ENCODE assay signal across 28 cellular contexts in genomic region chr6:150925655-150925928, GRCh38.
DNase-seq lines count a peak whose midpoint lies in the region; ATAC-seq and TF ChIP-seq lines count a peak whose summit lies in the region.
"Had no signal": no experiment of that assay in that cellular context is flagged by ENCODE, and none has a peak within 500 bp of the region (broad histone marks: within the 10 kb centered on the region; RNA-seq: fewer than 3 reads in every experiment).

No MANE protein-coding gene starts in this region.

- H3K27me3 Mint-ChIP-seq in HFFc6 (ENCODE audit: insufficient read depth): no peaks in the 10 kb centered on the region; the same call in 1 of the 2 replicates
- H3K27me3 Mint-ChIP-seq: activated CD8-positive, alpha-beta memory T cell treated with anti-CD3 and anti-CD28 coated beads, Interleukin-2, amount 10 ng/mL, durations not matched to agents 7 days and 5 days; activated naive CD4-positive, alpha-beta T cell treated with anti-CD3 and anti-CD28 coated beads, Interleukin-2, amount 10 ng/mL, durations not matched to agents 7 days and 5 days; B cell; central memory CD8-positive, alpha-beta T cell; progenitor cell of endocrine pancreas; stimulated activated naive CD8-positive, alpha-beta T cell treated with anti-CD3 and anti-CD28 coated beads, Interleukin-15, amount 100 ng/mL, for 72 hours had no signal

- H3K4me1 ChIP-seq in right atrium auricular region: no peaks in the 10 kb centered on the region
- peaks cover 8% of the 10 kb centered on the region for H3K4me1 ChIP-seq in upper lobe of right lung
- H3K4me1 ChIP-seq: transverse colon had no signal

- H3K36me3 ChIP-seq in right atrium auricular region: no peaks in the 10 kb centered on the region
- H3K36me3 ChIP-seq in upper lobe of right lung: no peaks in the 10 kb centered on the region
- H3K36me3 ChIP-seq: transverse colon had no signal

- DNase-seq in HFFc6 (no peak), coronary artery (ENCODE audit: low spot score) (no peak), right atrium auricular region (ENCODE audit: low spot score) (no peak), upper lobe of right lung (no peak), NCI-H446 (lab: John Stamatoyannopoulos, UW) (no peak), CD1c-positive myeloid dendritic cell (ENCODE audit: extremely low spot score) (no peak), NCI-H226 (no peak)
- DNase-seq: activated CD4-positive, alpha-beta T cell treated with anti-CD3 and anti-CD28 coated beads, Interleukin-2, amount 50 U/mL, for 1 hour; activated CD8-positive, alpha-beta memory T cell treated with anti-CD3 and anti-CD28 coated beads, Interleukin-2, amount 10 ng/mL, durations not matched to agents 7 days and 5 days; activated naive CD4-positive, alpha-beta T cell treated with anti-CD3 and anti-CD28 coated beads, Interleukin-2, amount 10 ng/mL, durations not matched to agents 7 days and 5 days; activated T-cell treated with anti-CD3 and anti-CD28 coated beads, Interleukin-2, amount 50 U/mL, for 72 hours; DMS53; foreskin keratinocyte; GF-D8; immature natural killer cell; NCI-H2171; NCI-H526; stimulated activated naive CD8-positive, alpha-beta T cell treated with anti-CD3 and anti-CD28 coated beads, Interleukin-15, amount 100 ng/mL, for 72 hours; T-helper 2 cell; transverse colon; WERI-Rb-1 had no signal

- H3K9me3 ChIP-seq in right atrium auricular region: no peaks in the 10 kb centered on the region
- H3K9me3 ChIP-seq in upper lobe of right lung: no peaks in the 10 kb centered on the region
- H3K9me3 ChIP-seq: transverse colon had no signal

- H3K9me3 Mint-ChIP-seq in HFFc6: no peaks in the 10 kb centered on the region
- H3K9me3 Mint-ChIP-seq: activated naive CD4-positive, alpha-beta T cell treated with anti-CD3 and anti-CD28 coated beads, Interleukin-2, amount 10 ng/mL, durations not matched to agents 7 days and 5 days; activated T-cell treated with anti-CD3 and anti-CD28 coated beads, Interleukin-2, amount 50 U/mL, for 72 hours; central memory CD8-positive, alpha-beta T cell; immature natural killer cell; neural crest cell; stimulated activated naive CD8-positive, alpha-beta T cell treated with anti-CD3 and anti-CD28 coated beads, Interleukin-15, amount 100 ng/mL, for 72 hours had no signal

- peaks cover 57% of the 10 kb centered on the region for H3K4me1 Mint-ChIP-seq in HFFc6 (ENCODE audit: low read depth)
- H3K4me1 Mint-ChIP-seq: activated CD8-positive, alpha-beta memory T cell treated with anti-CD3 and anti-CD28 coated beads, Interleukin-2, amount 10 ng/mL, durations not matched to agents 7 days and 5 days; activated naive CD4-positive, alpha-beta T cell treated with anti-CD3 and anti-CD28 coated beads, Interleukin-2, amount 10 ng/mL, durations not matched to agents 7 days and 5 days; central memory CD8-positive, alpha-beta T cell; immature natural killer cell; neural crest cell; stimulated activated naive CD8-positive, alpha-beta T cell treated with anti-CD3 and anti-CD28 coated beads, Interleukin-15, amount 100 ng/mL, for 72 hours had no signal

- no peaks in the 10 kb centered on the region for H3K27me3 ChIP-seq in right atrium auricular region
- no peaks in the 10 kb centered on the region for H3K27me3 ChIP-seq in upper lobe of right lung
- H3K27me3 ChIP-seq: foreskin keratinocyte, transverse colon had no signal

- H3K4me3 ChIP-seq in coronary artery: no peak overlapping the region
- H3K4me3 ChIP-seq in right atrium auricular region: no peak overlapping the region
- no peak overlapping the region for H3K4me3 ChIP-seq in upper lobe of right lung
- H3K4me3 ChIP-seq: SK-N-MC, transverse colon had no signal

- no peak for TF ChIP-seq CTCF in HFFc6 (IDR thresholded peaks at IDR 0.05)
- TF ChIP-seq CTCF in coronary artery (IDR thresholded peaks at IDR 0.05): no peak
- no peak for TF ChIP-seq CTCF in right atrium auricular region (IDR thresholded peaks at IDR 0.05)
- no peak for TF ChIP-seq CTCF in upper lobe of right lung (IDR thresholded peaks at IDR 0.05)

- intact Hi-C loops in upper lobe of right lung (cut with DNase I): no loop called here

- H3K27ac ChIP-seq in coronary artery (peak overlapping the region; percentile 69 to 90), right atrium auricular region (peak overlapping the region; percentile 13 to 26), upper lobe of right lung (peak overlapping the region; percentile 11)
- H3K27ac ChIP-seq: foreskin keratinocyte, KMS-11, SK-N-MC, transverse colon, WERI-Rb-1 had no signal

- peak overlapping the region; percentile 89 for H3K27ac Mint-ChIP-seq in HFFc6
- H3K27ac Mint-ChIP-seq: activated CD8-positive, alpha-beta memory T cell treated with anti-CD3 and anti-CD28 coated beads, Interleukin-2, amount 10 ng/mL, durations not matched to agents 7 days and 5 days; activated T-cell treated with anti-CD3 and anti-CD28 coated beads, Interleukin-2, amount 50 U/mL, for 72 hours; immature natural killer cell; progenitor cell of endocrine pancreas had no signal

- no peak for ATAC-seq in upper lobe of right lung
- no peak for ATAC-seq in GM21723 (IDR thresholded peaks at IDR 0.05; ENCODE audit: unreplicated experiment)
- ATAC-seq: activated CD8-positive, alpha-beta memory T cell treated with anti-CD3 and anti-CD28 coated beads, Interleukin-2, amount 10 ng/mL, durations not matched to agents 7 days and 5 days; activated T-cell treated with anti-CD3 and anti-CD28 coated beads, Interleukin-2, amount 50 U/mL, for 72 hours; foreskin keratinocyte; stimulated activated naive CD8-positive, alpha-beta T cell treated with anti-CD3 and anti-CD28 coated beads, Interleukin-15, amount 100 ng/mL, for 72 hours had no signal

- no peak overlapping the region for H3K4me3 Mint-ChIP-seq in HFFc6
- H3K4me3 Mint-ChIP-seq: activated CD8-positive, alpha-beta memory T cell treated with anti-CD3 and anti-CD28 coated beads, Interleukin-2, amount 10 ng/mL, durations not matched to agents 7 days and 5 days; activated naive CD4-positive, alpha-beta T cell treated with anti-CD3 and anti-CD28 coated beads, Interleukin-2, amount 10 ng/mL, durations not matched to agents 7 days and 5 days; activated T-cell treated with anti-CD3 and anti-CD28 coated beads, Interleukin-2, amount 50 U/mL, for 72 hours; B cell; central memory CD8-positive, alpha-beta T cell; immature natural killer cell; neural crest cell; stimulated activated naive CD8-positive, alpha-beta T cell treated with anti-CD3 and anti-CD28 coated beads, Interleukin-15, amount 100 ng/mL, for 72 hours had no signal

- H3K36me3 Mint-ChIP-seq in HFFc6 (ENCODE audit: low read depth): peaks cover 41% of the 10 kb centered on the region
- H3K36me3 Mint-ChIP-seq: immature natural killer cell had no signal

Comparison
In these comparisons a context has a peak if more than half of its experiments do, and no peak if none do; other contexts are left out.
1. H3K27ac ChIP-seq: peak in every context shown above with its lines; median percentile 80 in coronary artery; 20 in right atrium auricular region; 11 in upper lobe of right lung.